In the genomic region with DNA sequence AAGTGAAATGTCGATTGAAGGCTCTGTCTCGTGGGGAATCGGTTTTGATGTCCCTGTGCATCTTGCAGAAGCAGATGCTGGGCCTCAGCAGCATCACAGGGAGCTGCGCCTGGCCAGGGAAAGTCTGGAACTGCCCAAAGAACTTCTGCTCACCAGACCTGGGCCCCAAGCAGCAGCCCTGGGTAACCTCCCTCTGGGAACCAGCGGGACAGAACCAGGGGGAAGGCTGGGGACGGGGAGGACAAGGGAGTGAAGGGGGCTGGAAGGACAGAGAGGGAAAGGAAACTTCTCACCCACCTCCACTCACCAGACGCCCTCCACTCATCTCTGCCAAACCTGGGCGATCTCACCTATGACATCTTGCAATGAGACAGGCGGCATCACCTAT, we compare ENCODE assay signal across 23 cellular contexts. TPM values are rescaled to one million over a fixed set of nuclear protein-coding genes. Genes with fewer than 3 reads are reported as not detected.
DNase-seq lines count a peak whose midpoint lies in the region; ATAC-seq and TF ChIP-seq lines count a peak whose summit lies in the region.
"Had no signal": no experiment of that assay in that cellular context is flagged by ENCODE, and none has a peak within 500 bp of the region (broad histone marks: within the 10 kb centered on the region; RNA-seq: fewer than 3 reads in every experiment).

No MANE protein-coding gene starts in this region.

- ATAC-seq in heart left ventricle (no peak), Right ventricle myocardium superior (ENCODE audit: poor library complexity) (no peak), left lung (no peak), HG02970 (IDR thresholded peaks at IDR 0.05; ENCODE audit: low FRiP score, unreplicated experiment) (no peak)
- ATAC-seq: GM12878, HepG2 had no signal

- peaks cover 0 to 15% (median 0%) of the 10 kb centered on the region in 9 donors for H3K27me3 ChIP-seq in heart left ventricle
- no peaks in the 10 kb centered on the region for H3K27me3 ChIP-seq in WERI-Rb-1 (ENCODE audit: insufficient read depth, low read depth, severe bottlenecking)
- peaks cover 0 to 79% of the 10 kb centered on the region in 2 donors for H3K27me3 ChIP-seq in left lung
- H3K27me3 ChIP-seq: BLaER1 treated with 17β-estradiol and CSF1 and Interleukin-3, amounts not matched to agents 10 nM and 100 nM had no signal

- peak in 3 of 5 donors; percentile 1 to 50 (median 8) for DNase-seq in heart left ventricle
- no peak for DNase-seq in Right ventricle myocardium superior
- peak; percentile 3 for DNase-seq in WERI-Rb-1
- DNase-seq in left lung = peak; percentile 11 to 32
- no peak for DNase-seq in substantia nigra (lab: John Stamatoyannopoulos, UW)
- no peak for DNase-seq in stimulated activated CD4-positive, alpha-beta T cell treated with anti-CD3 and anti-CD28 coated beads, Interleukin-1b, Interleukin-23, amount 100 ng/mL, for 48 hours
- DNase-seq: DMS53, EL, KBM-7, NCI-H1105 treated with DMSO at 0.1 percent for 48 hours, NCI-H1694, NCI-H2227 treated with DMSO at 0.1 percent for 48 hours, NCI-H524, PC-9 had no signal

- no peak for TF ChIP-seq POLR2A in heart left ventricle (IDR thresholded peaks at IDR 0.05)

- intact Hi-C loops in heart left ventricle (cut with DNase I) (loop anchor here in 1 of 10 donors (5.0 kb wide), 1 partner anchor 410 kb away; no protein-coding TSS in a partner anchor), Right ventricle myocardium superior (cut with DNase I) (loop anchor here (10.0 kb wide), 1 partner anchor 178 kb away; no protein-coding TSS in a partner anchor), left lung (cut with DNase I) (no loop called here)

- H3K9me3 ChIP-seq in heart left ventricle (no peaks in the 10 kb centered on the region), WERI-Rb-1 (ENCODE audit: severe bottlenecking) (no peaks in the 10 kb centered on the region), left lung (no peaks in the 10 kb centered on the region)
- H3K9me3 ChIP-seq: BLaER1 treated with 17β-estradiol and CSF1 and Interleukin-3, amounts not matched to agents 10 nM and 100 nM had no signal

- H3K36me3 ChIP-seq in heart left ventricle (no peaks in the 10 kb centered on the region), WERI-Rb-1 (no peaks in the 10 kb centered on the region), left lung (no peaks in the 10 kb centered on the region)
- H3K36me3 ChIP-seq: BLaER1 treated with 17β-estradiol and CSF1 and Interleukin-3, amounts not matched to agents 10 nM and 100 nM had no signal

- H3K27ac ChIP-seq in heart left ventricle (no peak overlapping the region), WERI-Rb-1 (no peak overlapping the region), left lung (no peak overlapping the region), substantia nigra (ENCODE audit: low read depth, low read length, poor library complexity, severe bottlenecking) (no peak overlapping the region)
- H3K27ac ChIP-seq: BLaER1 treated with 17β-estradiol and CSF1 and Interleukin-3, amounts not matched to agents 10 nM and 100 nM; PC-9; RWPE1 had no signal

- no peak for TF ChIP-seq CTCF in heart left ventricle (IDR thresholded peaks at IDR 0.05)
- TF ChIP-seq CTCF in WERI-Rb-1 (IDR thresholded peaks at IDR 0.05; ENCODE audit: low read depth, low read length) = no peak
- no peak for TF ChIP-seq CTCF in left lung (IDR thresholded peaks at IDR 0.05)

- H3K4me1 ChIP-seq in heart left ventricle (no peaks in the 10 kb centered on the region), left lung (no peaks in the 10 kb centered on the region)

- H3K4me3 ChIP-seq in heart left ventricle (no peak overlapping the region), WERI-Rb-1 (ENCODE audit: low read depth, low read length) (no peak overlapping the region), left lung (no peak overlapping the region)
- H3K4me3 ChIP-seq: BLaER1 treated with 17β-estradiol and CSF1 and Interleukin-3, amounts not matched to agents 10 nM and 100 nM; GM12878; PC-9 had no signal

- WGBS in heart left ventricle, 4 donors = 76 to 89% (median 85%) methylated on average over 9 of the region's 9 CpGs

RNA-seq across cellular contexts. Expression of gene C14orf180, which starts 26.8 kb away (rescaled TPM):
- total RNA-seq in heart left ventricle = 100 to 1,000 TPM in 2 of 9 donors, 10 to 100 TPM in 7; 25.5 to 170 (median 75.3) TPM
- polyA plus RNA-seq in heart left ventricle = 100 to 1,000 TPM in 1 of 2 donors, 10 to 100 TPM in 1; 11.1 to 121 TPM
- 42.5 TPM for total RNA-seq in Right ventricle myocardium superior
- total RNA-seq in left lung = not detected
- total RNA-seq: A673; CD8-positive, alpha-beta memory T cell; GM12878; H4; HepG2; PC-9; SK-MEL-5 had no signal
- polyA plus RNA-seq: CD8-positive, alpha-beta memory T cell; GM12878; HepG2 had no signal

RNA-seq across cellular contexts. Expression of gene TMEM179, which starts 51.8 kb away (rescaled TPM):
- 1 to 10 TPM in 1 of 9 donors, under 1 TPM in 4, not detected in 4; 0.25 to 1.1 (median 0.40) TPM for total RNA-seq in heart left ventricle
- under 1 TPM; 0.15 to 0.61 TPM for polyA plus RNA-seq in heart left ventricle
- total RNA-seq in Right ventricle myocardium superior = not detected
- under 1 TPM in 1 of 2 donors, not detected in 1; 0.73 TPM for total RNA-seq in left lung
- total RNA-seq: GM12878, H4, HepG2, PC-9 had no signal
- polyA plus RNA-seq: CD8-positive, alpha-beta memory T cell; GM12878; HepG2 had no signal

Comparison
In these comparisons a context has a peak if more than half of its experiments do, and no peak if none do; other contexts are left out.
1. DNase-seq: peak in heart left ventricle (3 of 5), WERI-Rb-1 (single experiment) and left lung (2 of 2); none in Right ventricle myocardium superior (single experiment), substantia nigra (0 of 49) and stimulated activated CD4-positive, alpha-beta T cell treated with anti-CD3 and anti-CD28 coated beads, Interleukin-1b, Interleukin-23, amount 100 ng/mL, for 48 hours (single experiment).
2. RNA of gene C14orf180, which starts 26.8 kb away (total RNA-seq): 25.5 to 170 TPM in heart left ventricle and 42.5 TPM in Right ventricle myocardium superior (single experiment); not detected in left lung; every median in the first group is over 10 times any median in the second.